34 cellular contexts compared by ENCODE assay signal in the genomic region with DNA sequence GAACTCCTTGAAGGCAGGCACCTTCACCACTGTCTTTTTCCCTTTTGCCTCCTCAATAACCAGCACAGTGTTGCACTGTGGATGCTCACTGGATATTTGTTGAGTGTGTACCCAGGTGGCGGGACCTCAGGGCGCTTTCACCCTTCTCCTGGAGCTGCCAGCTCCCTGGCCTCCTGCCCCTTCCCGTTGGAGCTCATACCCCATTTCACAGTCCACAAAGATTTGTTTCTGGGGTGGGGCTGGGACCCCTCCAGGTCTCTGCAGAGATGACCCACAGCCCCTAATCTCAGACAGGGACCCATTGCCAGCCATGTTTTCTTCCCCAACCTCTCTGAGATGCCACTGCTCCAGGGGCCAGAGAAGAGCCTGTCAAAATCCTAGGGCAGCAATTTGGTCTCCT. TPM values are rescaled to one million over a fixed set of nuclear protein-coding genes. Genes with fewer than 3 reads are reported as not detected.
"Had no signal": no experiment of that assay in that cellular context is flagged by ENCODE, and none has a peak within 500 bp of the region (broad histone marks: within the 10 kb centered on the region; RNA-seq: fewer than 3 reads in every experiment).

No MANE protein-coding gene starts in this region.

- H3K27ac ChIP-seq: breast epithelium, esophagus muscularis mucosa, foreskin keratinocyte, heart left ventricle, left lung, right lobe of liver, skin epidermis, suprapubic skin, tibial artery had no signal

- H3K9me3 ChIP-seq: breast epithelium, esophagus muscularis mucosa, heart left ventricle, left lung, mucosa of descending colon, right lobe of liver, suprapubic skin, tibial artery had no signal

- H3K9me3 Mint-ChIP-seq: activated CD4-positive, alpha-beta memory T cell treated with anti-CD3 and anti-CD28 coated beads for 36 hours; activated CD4-positive, alpha-beta T cell treated with anti-CD3 and anti-CD28 coated beads, Interleukin-2, amount 10 ng/mL, durations not matched to agents 24 days and 14 days; activated naive CD4-positive, alpha-beta T cell treated with anti-CD3 and anti-CD28 coated beads, Interleukin-2, amount 50 U/mL, for 72 hours; activated T-cell treated with anti-CD3 and anti-CD28 coated beads, Interleukin-2, amount 50 U/mL, for 24 hours; central memory CD8-positive, alpha-beta T cell; dendritic cell treated with granulocyte-macrophage colony-stimulating factor and Interleukin-4, amounts not matched to agents 40 ng/mL and 50 ng/mL, for 4 days; stimulated activated memory B cell treated with anti-CD40 and anti-IgM and Interleukin-4, amounts not matched to agents 10 μg/mL and 1 μg/mL and 100 μg/mL, for 72 hours; T-cell had no signal

- H3K36me3 ChIP-seq: breast epithelium, esophagus muscularis mucosa, heart left ventricle, left lung, right lobe of liver, suprapubic skin, tibial artery had no signal

- H3K27ac Mint-ChIP-seq: activated CD4-positive, alpha-beta memory T cell treated with anti-CD3 and anti-CD28 coated beads for 36 hours; activated CD4-positive, alpha-beta T cell treated with anti-CD3 and anti-CD28 coated beads, Interleukin-2, amount 10 ng/mL, durations not matched to agents 24 days and 14 days; activated naive CD4-positive, alpha-beta T cell treated with anti-CD3 and anti-CD28 coated beads, Interleukin-2, amount 50 U/mL, for 72 hours; activated T-cell treated with anti-CD3 and anti-CD28 coated beads, Interleukin-2, amount 50 U/mL, for 24 hours; dendritic cell treated with granulocyte-macrophage colony-stimulating factor and Interleukin-4, amounts not matched to agents 40 ng/mL and 50 ng/mL, for 4 days; endodermal cell; T-cell had no signal

- H3K4me3 ChIP-seq: breast epithelium, esophagus muscularis mucosa, heart left ventricle, left lung, lung, mucosa of descending colon, right lobe of liver, skin epidermis, suprapubic skin, tibial artery had no signal

- H3K4me3 Mint-ChIP-seq: activated CD4-positive, alpha-beta memory T cell treated with anti-CD3 and anti-CD28 coated beads for 36 hours; activated T-cell treated with anti-CD3 and anti-CD28 coated beads, Interleukin-2, amount 50 U/mL, for 24 hours; central memory CD8-positive, alpha-beta T cell; dendritic cell treated with granulocyte-macrophage colony-stimulating factor and Interleukin-4, amounts not matched to agents 40 ng/mL and 50 ng/mL, for 4 days; endodermal cell; stimulated activated memory B cell treated with anti-CD40 and anti-IgM and Interleukin-4, amounts not matched to agents 10 μg/mL and 1 μg/mL and 100 μg/mL, for 72 hours had no signal

- H3K36me3 Mint-ChIP-seq: activated naive CD4-positive, alpha-beta T cell treated with anti-CD3 and anti-CD28 coated beads, Interleukin-2, amount 50 U/mL, for 72 hours; immature natural killer cell; stimulated activated memory B cell treated with anti-CD40 and anti-IgM and Interleukin-4, amounts not matched to agents 10 μg/mL and 1 μg/mL and 100 μg/mL, for 72 hours; T-cell had no signal

- DNase-seq: activated CD4-positive, alpha-beta memory T cell treated with anti-CD3 and anti-CD28 coated beads for 36 hours; activated CD4-positive, alpha-beta T cell treated with anti-CD3 and anti-CD28 coated beads, Interleukin-2, amount 10 ng/mL, durations not matched to agents 24 days and 14 days; activated CD4-positive, CD25-positive, alpha-beta regulatory T cell treated with anti-CD3 and anti-CD28 coated beads, Interleukin-2, amount 50 U/mL, for 72 hours; activated CD8-positive, alpha-beta memory T cell treated with anti-CD3 and anti-CD28 coated beads, Interleukin-2, amount 50 U/mL, for 48 hours; activated gamma-delta T cell treated with Interleukin-2 at 50 U/mL for 16 hours; activated T-cell treated with anti-CD3 and anti-CD28 coated beads, Interleukin-2, amount 50 U/mL, for 24 hours; foreskin keratinocyte; heart left ventricle; hypothalamus; immature natural killer cell; left lung; mucosa of descending colon; occipital lobe; right lobe of liver; stimulated activated CD4-positive, alpha-beta T cell treated with anti-CD3 and anti-CD28 coated beads, Interleukin-4, amount 100 ng/mL, for 24 hours; T-cell; T-helper 9 cell; tibial artery had no signal

- H3K4me1 ChIP-seq: foreskin keratinocyte had no signal

- ATAC-seq: activated naive CD4-positive, alpha-beta T cell treated with anti-CD3 and anti-CD28 coated beads, Interleukin-2, amount 50 U/mL, for 72 hours; foreskin keratinocyte; heart left ventricle; left lung; mucosa of descending colon; right lobe of liver; stimulated activated memory B cell treated with anti-CD40 and anti-IgM and Interleukin-4, amounts not matched to agents 10 μg/mL and 1 μg/mL and 100 μg/mL, for 72 hours; T-cell had no signal

RNA-seq across cellular contexts. Expression of a gene that starts 12.4 kb away (rescaled TPM):
- total RNA-seq: breast epithelium, esophagus muscularis mucosa, heart left ventricle, mesenteric fat pad, right lobe of liver had no signal
- polyA plus RNA-seq: heart left ventricle had no signal

RNA-seq across cellular contexts. Expression of a gene that starts 36.2 kb away (rescaled TPM):
- total RNA-seq: activated CD4-positive, alpha-beta memory T cell treated with anti-CD3 and anti-CD28 coated beads for 36 hours; activated CD4-positive, alpha-beta T cell treated with anti-CD3 and anti-CD28 coated beads, Interleukin-2, amount 10 ng/mL, durations not matched to agents 24 days and 14 days; activated CD8-positive, alpha-beta memory T cell treated with anti-CD3 and anti-CD28 coated beads for 36 hours; activated naive CD4-positive, alpha-beta T cell treated with anti-CD3 and anti-CD28 coated beads, Interleukin-2, amount 50 U/mL, for 72 hours; endodermal cell; myocyte had no signal
- polyA plus RNA-seq: immature natural killer cell, neural cell had no signal

RNA-seq across cellular contexts. Expression of a gene that starts 43.2 kb away (rescaled TPM):
- total RNA-seq: activated CD4-positive, alpha-beta T cell treated with anti-CD3 and anti-CD28 coated beads, Interleukin-2, amount 10 ng/mL, durations not matched to agents 24 days and 14 days; esophagus muscularis mucosa; heart left ventricle; mesenteric fat pad; mucosa of descending colon; myocyte; right lobe of liver had no signal
- polyA plus RNA-seq: immature natural killer cell had no signal

RNA-seq across cellular contexts. Expression of a gene that starts 48.8 kb away (rescaled TPM):
- total RNA-seq: breast epithelium, kidney epithelial cell, mesenteric fat pad, right lobe of liver, suprapubic skin, ureter had no signal
- polyA plus RNA-seq: immature natural killer cell had no signal
